ENCODE assay signal across 13 cellular contexts in the genomic region with DNA sequence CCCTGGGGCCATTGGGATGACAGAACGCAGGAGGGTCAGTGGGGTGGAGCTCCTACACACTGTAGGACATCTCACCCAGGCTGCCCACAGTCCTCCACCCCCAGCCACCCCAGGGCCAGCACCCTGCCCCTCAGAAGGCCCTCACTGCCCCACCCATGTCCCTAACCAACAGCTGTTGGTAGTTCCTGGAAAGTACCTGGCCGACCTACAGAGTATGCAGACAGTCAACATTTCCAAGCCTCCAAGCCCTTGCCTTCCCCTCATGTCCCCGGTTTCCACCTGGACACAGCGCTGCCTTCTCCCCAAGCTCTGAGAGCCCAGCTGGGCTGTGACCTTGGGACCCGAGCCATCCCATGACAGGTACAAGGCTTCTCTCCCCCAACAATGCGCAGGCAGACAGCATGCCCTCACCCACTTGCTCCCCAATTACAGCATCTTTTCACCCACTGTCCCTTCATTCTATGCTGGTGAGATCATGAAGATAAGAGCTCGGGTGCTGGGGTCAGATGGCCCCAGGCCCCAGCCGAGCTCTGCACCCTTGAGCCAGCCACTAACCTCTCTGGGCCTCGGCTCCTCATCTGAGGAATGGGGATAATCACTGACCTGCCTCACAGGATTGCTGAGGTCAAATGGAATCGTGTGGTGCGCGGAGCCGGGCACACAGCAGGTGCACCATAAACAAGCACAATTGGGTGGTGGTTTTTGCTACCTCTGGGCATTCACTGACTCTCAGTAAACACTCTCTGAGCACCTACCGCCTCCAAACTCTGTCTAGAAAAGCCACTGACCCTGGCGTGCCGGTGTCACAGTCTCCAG. TPM values are rescaled to one million over a fixed set of nuclear protein-coding genes. Genes with fewer than 3 reads are reported as not detected.
DNase-seq lines count a peak whose midpoint lies in the region; ATAC-seq, FAIRE-seq and TF ChIP-seq lines count a peak whose summit lies in the region.
"Had no signal": no experiment of that assay in that cellular context is flagged by ENCODE, and none has a peak within 500 bp of the region (broad histone marks: within the 10 kb centered on the region; RNA-seq: fewer than 3 reads in every experiment).

No MANE protein-coding gene starts in this region.

- H3K27ac Mint-ChIP-seq in dendritic cell treated with granulocyte-macrophage colony-stimulating factor and Interleukin-4, amounts not matched to agents 40 ng/mL and 50 ng/mL, for 4 days = peak overlapping the region; percentile 84

- no peaks in the 10 kb centered on the region for H3K9me3 ChIP-seq in DND-41 (ENCODE audit: insufficient read depth, low read length, severe bottlenecking)
- no peaks in the 10 kb centered on the region for H3K9me3 ChIP-seq in pancreas

- no peaks in the 10 kb centered on the region for H3K27me3 Mint-ChIP-seq in dendritic cell treated with granulocyte-macrophage colony-stimulating factor and Interleukin-4, amounts not matched to agents 40 ng/mL and 50 ng/mL, for 4 days

- no peak for TF ChIP-seq CTCF in DND-41 (IDR thresholded peaks at IDR 0.05; ENCODE audit: borderline replicate concordance, extremely low read depth, low read length, poor library complexity, severe bottlenecking)
- no peak for TF ChIP-seq CTCF in pancreas (IDR thresholded peaks at IDR 0.05)

- peak overlapping the region; percentile 41 for H3K27ac ChIP-seq in DND-41 (ENCODE audit: low read length)
- peak overlapping the region in 2 of 4 donors; percentile 30 to 57 for H3K27ac ChIP-seq in pancreas

- H2AFZ ChIP-seq in DND-41 (ENCODE audit: low read depth, low read length) = no peak overlapping the region

- H3K36me3 ChIP-seq in DND-41 (ENCODE audit: insufficient read depth, low read length) (peaks cover 7% of the 10 kb centered on the region; the same call in 1 of the 2 replicates), pancreas (no peaks in the 10 kb centered on the region)

- no peaks in the 10 kb centered on the region for H3K27me3 ChIP-seq in DND-41 (ENCODE audit: insufficient read depth, low read length, poor library complexity)
- no peaks in the 10 kb centered on the region for H3K27me3 ChIP-seq in pancreas

- ATAC-seq in DND-41 (ENCODE audit: insufficient read depth, low read depth) (no peak), pancreas (peak in 3 of 4 donors; percentile 45 to 84 (median 55)), Right ventricle myocardium superior (ENCODE audit: poor library complexity) (no peak)

- peaks cover 88% of the 10 kb centered on the region for H3K36me3 Mint-ChIP-seq in dendritic cell treated with granulocyte-macrophage colony-stimulating factor and Interleukin-4, amounts not matched to agents 40 ng/mL and 50 ng/mL, for 4 days (ENCODE audit: low read depth)

- H3K4me3 Mint-ChIP-seq in dendritic cell treated with granulocyte-macrophage colony-stimulating factor and Interleukin-4, amounts not matched to agents 40 ng/mL and 50 ng/mL, for 4 days = peak overlapping the region; percentile 35

- H3K4me1 Mint-ChIP-seq in dendritic cell treated with granulocyte-macrophage colony-stimulating factor and Interleukin-4, amounts not matched to agents 40 ng/mL and 50 ng/mL, for 4 days (ENCODE audit: low read depth) = peaks cover 100% of the 10 kb centered on the region

- H3K9ac ChIP-seq in DND-41 (ENCODE audit: low read depth, low read length) = no peak overlapping the region

- FAIRE-seq in pancreas (lab: Jason Lieb, UNC) = no peak
- FAIRE-seq: urothelium cell line had no signal

- intact Hi-C loops in dendritic cell treated with granulocyte-macrophage colony-stimulating factor and Interleukin-4, amounts not matched to agents 40 ng/mL and 50 ng/mL, for 4 days (cut with micrococcal nuclease) = no loop called here
- intact Hi-C loops in pancreas (cut with DNase I) (no loop called here), Right ventricle myocardium superior (cut with DNase I) (no loop called here), cardiac septum (cut with DNase I) (no loop called here)

- H3K4me1 ChIP-seq in DND-41 (ENCODE audit: insufficient read depth, low read length) (peaks cover 69% of the 10 kb centered on the region), pancreas (peaks cover 0 to 8% (median 0%) of the 10 kb centered on the region in 3 donors)

- H3K4me2 ChIP-seq in DND-41 (ENCODE audit: insufficient read depth, low read length) = no peak overlapping the region

- H3K79me2 ChIP-seq in DND-41 (ENCODE audit: insufficient read depth, low read length) = no peaks in the 10 kb centered on the region

- DNase-seq in DND-41 = no peak
- DNase-seq in NCI-H69 (lab: John Stamatoyannopoulos, UW) = peak; percentile 61
- DNase-seq in pancreas = peak in 1 of 6 donors; percentile 73
- DNase-seq in HUDEP-2 (lab: John Stamatoyannopoulos, UW; ENCODE audit: unreplicated experiment in 76 of 76) = no peak
- no peak for DNase-seq in Right ventricle myocardium superior
- DNase-seq in cardiac septum (ENCODE audit: low spot score) = no peak
- no peak for DNase-seq in RKO (ENCODE audit: low spot score)
- DNase-seq: central memory CD4-positive, alpha-beta T cell; HCEC 1CT; NCI-H1930; SIG-M5 had no signal

- H3K9me3 Mint-ChIP-seq in dendritic cell treated with granulocyte-macrophage colony-stimulating factor and Interleukin-4, amounts not matched to agents 40 ng/mL and 50 ng/mL, for 4 days = no peaks in the 10 kb centered on the region

- H3K4me3 ChIP-seq in DND-41 (ENCODE audit: low read depth in 1 of 2, low read length in 2 of 2) = no peak overlapping the region
- H3K4me3 ChIP-seq in pancreas = no peak overlapping the region

- 55% methylated on average over 16 of the region's 16 CpGs for WGBS in pancreas, 2 donors

- peaks cover 10% of the 10 kb centered on the region; the same call in 1 of the 2 replicates for H4K20me1 ChIP-seq in DND-41 (ENCODE audit: insufficient read depth, low read length)

RNA-seq across cellular contexts. Expression of a gene that starts 11.2 kb away (rescaled TPM):
- total RNA-seq in pancreas (10 to 100 TPM in 3 of 6 donors, 1 to 10 TPM in 3; 3.7 to 80.5 (median 15.2) TPM), Right ventricle myocardium superior (19.5 TPM), cardiac septum (14.2 TPM)
- 10 to 100 TPM in 1 of 2 donors, 1 to 10 TPM in 1; 8.6 to 12.5 TPM for polyA plus RNA-seq in pancreas

RNA-seq across cellular contexts. Expression of a gene that starts 23.0 kb away (rescaled TPM):
- total RNA-seq in pancreas (under 1 TPM in 1 of 6 donors, not detected in 5; 0.06 TPM), Right ventricle myocardium superior (not detected), cardiac septum (not detected)
- under 1 TPM in 1 of 2 donors, not detected in 1; 0.07 TPM for polyA plus RNA-seq in pancreas

Comparison
In these comparisons a context has a peak if more than half of its experiments do, and no peak if none do; other contexts are left out.
1. ATAC-seq: peak in pancreas (3 of 4); none in DND-41 (single experiment) and Right ventricle myocardium superior (single experiment).